Comparison of ENCODE assay signal across 1 cellular context in genomic region chr9:125472926-125473701, GRCh38.
TF ChIP-seq lines count a peak whose summit lies in the region.

No MANE protein-coding gene starts in this region.

TF ChIP-seq in K562, 482 proteins besides CTCF, POLR2A, EP300 and RAD21 (continued from another document and continues in another):
- TF ChIP-seq MGA (IDR thresholded peaks at IDR 0.05), result no peak
- TF ChIP-seq ZKSCAN3 (CRISPR knock-in tag; IDR thresholded peaks at IDR 0.05), result no peak
- TF ChIP-seq ZNF311 (CRISPR knock-in tag; IDR thresholded peaks at IDR 0.05), result 0 out of 2 replicates have a peak, but pooled peaks have one; percentile 21
- TF ChIP-seq SMARCB1 (IDR thresholded peaks at IDR 0.05; ENCODE audit: insufficient read length, low read depth), result no peak
- peak; percentile 86 to 90 for TF ChIP-seq KDM1A (IDR thresholded peaks at IDR 0.05)
- TF ChIP-seq CEBPZ (IDR thresholded peaks at IDR 0.05; ENCODE audit: borderline replicate concordance, low read depth, low read length), result no peak
- TF ChIP-seq DPF2 (IDR thresholded peaks at IDR 0.05), result peak; percentile 92
- TF ChIP-seq TCFL5 (CRISPR knock-in tag; conservative IDR thresholded peaks at IDR 0.05), result no peak
- no peak for TF ChIP-seq ELK1 (CRISPR knock-in tag; IDR thresholded peaks at IDR 0.05)
- no peak for TF ChIP-seq NFXL1 (CRISPR knock-in tag; IDR thresholded peaks at IDR 0.05)
- TF ChIP-seq MXD1 (CRISPR knock-in tag; IDR thresholded peaks at IDR 0.05; ENCODE audit: borderline replicate concordance, poor library complexity, severe bottlenecking), result no peak
- TF ChIP-seq ZNF318 (IDR thresholded peaks at IDR 0.05; ENCODE audit: borderline replicate concordance in 1 of 2, low read depth in 1 of 2), result no peak
- TF ChIP-seq ZNF695 (CRISPR knock-in tag; IDR thresholded peaks at IDR 0.05), result no peak
- TF ChIP-seq SIX5 (IDR thresholded peaks at IDR 0.05; ENCODE audit: borderline replicate concordance in 1 of 2, insufficient read depth in 1 of 2, low read depth in 1 of 2, low read length in 2 of 2), result no peak
- no peak for TF ChIP-seq E2F5 (CRISPR knock-in tag; IDR thresholded peaks at IDR 0.05)
- TF ChIP-seq MTA2 (IDR thresholded peaks at IDR 0.05; ENCODE audit: low read depth), result 0 out of 2 replicates have a peak, but pooled peaks have one; percentile 47
- TF ChIP-seq SNAPC5 (CRISPR knock-in tag; IDR thresholded peaks at IDR 0.05), result no peak
- no peak for TF ChIP-seq ZBED1 (IDR thresholded peaks at IDR 0.05)
- no peak for TF ChIP-seq PTBP1 (IDR thresholded peaks at IDR 0.05; ENCODE audit: low read depth, low read length)
- TF ChIP-seq ZNF639 (CRISPR knock-in tag; conservative IDR thresholded peaks at IDR 0.05 in 1 of 2, IDR thresholded peaks at IDR 0.05 in 1 of 2), result peak in 1 of 2 experiments; percentile 22; a peak in 1 of 4 replicates
- TF ChIP-seq SIN3B (IDR thresholded peaks at IDR 0.05; ENCODE audit: low read depth), result no peak
- no peak for TF ChIP-seq ZNF174 (CRISPR knock-in tag; IDR thresholded peaks at IDR 0.05)
- no peak for TF ChIP-seq PHB2 (IDR thresholded peaks at IDR 0.05; ENCODE audit: low read depth)
- TF ChIP-seq EP400 (IDR thresholded peaks at IDR 0.05), result 0 out of 2 replicates have a peak, but pooled peaks have one; percentile 1
- no peak for TF ChIP-seq BACH1 (tag; IDR thresholded peaks at IDR 0.05)
- TF ChIP-seq SRF (CRISPR knock-in tag; IDR thresholded peaks at IDR 0.05), result peak in 1 of 2 experiments; percentile 91; a peak in 2 of 4 replicates
